25 cellular contexts compared by ENCODE assay signal in genomic region chr7:90689256-90689655, GRCh38.
"Had no signal": no experiment of that assay in that cellular context is flagged by ENCODE, and none has a peak within 500 bp of the region (broad histone marks: within the 10 kb centered on the region; RNA-seq: fewer than 3 reads in every experiment).

No MANE protein-coding gene starts in this region.

- H3K36me3 ChIP-seq: gastroesophageal sphincter, neutrophil, ovary, sigmoid colon, stomach, thyroid gland had no signal

- H3K27ac Mint-ChIP-seq: activated CD4-positive, alpha-beta memory T cell treated with anti-CD3 and anti-CD28 coated beads for 36 hours; activated CD4-positive, alpha-beta T cell treated with anti-CD3 and anti-CD28 coated beads, Interleukin-2, amount 10 ng/mL, durations not matched to agents 24 days and 14 days; activated naive CD4-positive, alpha-beta T cell treated with anti-CD3 and anti-CD28 coated beads, Interleukin-2, amount 10 ng/mL, durations not matched to agents 7 days and 5 days; natural killer cell treated with Interleukin-12 subunit alpha and Interleukin-12 subunit beta and Interleukin-15 and Interleukin-18, amount 100 ng/mL, for 72 hours; stimulated activated naive B cell treated with anti-CD40 and anti-IgM and Interleukin-4, amounts not matched to agents 10 μg/mL and 1 μg/mL and 100 μg/mL, for 72 hours had no signal

- H3K4me3 Mint-ChIP-seq: activated CD4-positive, alpha-beta memory T cell treated with anti-CD3 and anti-CD28 coated beads for 36 hours; activated CD4-positive, alpha-beta T cell treated with anti-CD3 and anti-CD28 coated beads, Interleukin-2, amount 10 ng/mL, durations not matched to agents 24 days and 14 days; activated naive CD4-positive, alpha-beta T cell treated with anti-CD3 and anti-CD28 coated beads, Interleukin-2, amount 10 ng/mL, durations not matched to agents 7 days and 5 days; natural killer cell treated with Interleukin-12 subunit alpha and Interleukin-12 subunit beta and Interleukin-15 and Interleukin-18, amount 100 ng/mL, for 72 hours; stimulated activated naive B cell treated with anti-CD40 and anti-IgM and Interleukin-4, amounts not matched to agents 10 μg/mL and 1 μg/mL and 100 μg/mL, for 72 hours had no signal

- ATAC-seq: gastroesophageal sphincter; left cardiac atrium; mucosa of descending colon; natural killer cell treated with Interleukin-12 subunit alpha and Interleukin-12 subunit beta and Interleukin-15 and Interleukin-18, amount 100 ng/mL, for 72 hours had no signal

- H3K27me3 Mint-ChIP-seq: activated CD4-positive, alpha-beta memory T cell treated with anti-CD3 and anti-CD28 coated beads for 36 hours; activated CD4-positive, alpha-beta T cell treated with anti-CD3 and anti-CD28 coated beads, Interleukin-2, amount 10 ng/mL, durations not matched to agents 24 days and 14 days; activated naive CD4-positive, alpha-beta T cell treated with anti-CD3 and anti-CD28 coated beads, Interleukin-2, amount 10 ng/mL, durations not matched to agents 7 days and 5 days; natural killer cell treated with Interleukin-12 subunit alpha and Interleukin-12 subunit beta and Interleukin-15 and Interleukin-18, amount 100 ng/mL, for 72 hours; progenitor cell of endocrine pancreas; stimulated activated naive B cell treated with anti-CD40 and anti-IgM and Interleukin-4, amounts not matched to agents 10 μg/mL and 1 μg/mL and 100 μg/mL, for 72 hours had no signal

- H3K36me3 Mint-ChIP-seq: activated CD4-positive, alpha-beta memory T cell treated with anti-CD3 and anti-CD28 coated beads for 36 hours; activated naive CD4-positive, alpha-beta T cell treated with anti-CD3 and anti-CD28 coated beads, Interleukin-2, amount 10 ng/mL, durations not matched to agents 7 days and 5 days; natural killer cell treated with Interleukin-12 subunit alpha and Interleukin-12 subunit beta and Interleukin-15 and Interleukin-18, amount 100 ng/mL, for 72 hours had no signal

- H3K4me3 ChIP-seq: gastroesophageal sphincter, mucosa of descending colon, ovary, sigmoid colon, stomach, thyroid gland had no signal

- H3K4me1 ChIP-seq: gastroesophageal sphincter, thyroid gland had no signal

- DNase-seq: activated CD4-positive, alpha-beta memory T cell treated with anti-CD3 and anti-CD28 coated beads for 36 hours; activated CD4-positive, alpha-beta T cell treated with anti-CD3 and anti-CD28 coated beads, Interleukin-2, amount 10 ng/mL, durations not matched to agents 24 days and 14 days; activated CD4-positive, CD25-positive, alpha-beta regulatory T cell treated with anti-CD3 and anti-CD28 coated beads, Interleukin-2, amount 50 U/mL, for 72 hours; activated CD8-positive, alpha-beta memory T cell treated with anti-CD3 and anti-CD28 coated beads, Interleukin-2, amount 50 U/mL, for 4 hours; activated gamma-delta T cell; activated naive CD4-positive, alpha-beta T cell treated with anti-CD3 and anti-CD28 coated beads, Interleukin-2, amount 10 ng/mL, durations not matched to agents 7 days and 5 days; activated T-cell treated with anti-CD3 and anti-CD28 coated beads, Interleukin-2, amount 50 U/mL, for 1 hour; amniotic stem cell; central memory CD4-positive, alpha-beta T cell; hippocampal formation; left cardiac atrium; left ventricle myocardium superior; mucosa of descending colon; ovary; sigmoid colon; small intestine; stimulated activated CD4-positive, alpha-beta T cell treated with anti-CD3 and anti-CD28 coated beads, Interleukin-4, amount 100 ng/mL, for 24 hours; stimulated activated naive B cell treated with anti-CD40 and anti-IgM and Interleukin-4, amounts not matched to agents 10 μg/mL and 1 μg/mL and 100 μg/mL, for 72 hours; stomach; T1000; thyroid gland had no signal

- H3K27me3 ChIP-seq: gastroesophageal sphincter, neutrophil, ovary, sigmoid colon, stomach, thyroid gland had no signal

- H3K9me3 Mint-ChIP-seq: activated CD4-positive, alpha-beta memory T cell treated with anti-CD3 and anti-CD28 coated beads for 36 hours; activated CD4-positive, alpha-beta T cell treated with anti-CD3 and anti-CD28 coated beads, Interleukin-2, amount 10 ng/mL, durations not matched to agents 24 days and 14 days; activated naive CD4-positive, alpha-beta T cell treated with anti-CD3 and anti-CD28 coated beads, Interleukin-2, amount 10 ng/mL, durations not matched to agents 7 days and 5 days; stimulated activated naive B cell treated with anti-CD40 and anti-IgM and Interleukin-4, amounts not matched to agents 10 μg/mL and 1 μg/mL and 100 μg/mL, for 72 hours had no signal

- H3K4me1 Mint-ChIP-seq: activated CD4-positive, alpha-beta T cell treated with anti-CD3 and anti-CD28 coated beads, Interleukin-2, amount 10 ng/mL, durations not matched to agents 24 days and 14 days; activated naive CD4-positive, alpha-beta T cell treated with anti-CD3 and anti-CD28 coated beads, Interleukin-2, amount 10 ng/mL, durations not matched to agents 7 days and 5 days had no signal

- H3K27ac ChIP-seq: gastroesophageal sphincter, neutrophil, ovary, sigmoid colon, stomach, thyroid gland had no signal

- H3K9me3 ChIP-seq: gastroesophageal sphincter, mucosa of descending colon, neutrophil, ovary, sigmoid colon, stomach, thyroid gland had no signal
